23 cellular contexts compared by ENCODE assay signal in the genomic region with DNA sequence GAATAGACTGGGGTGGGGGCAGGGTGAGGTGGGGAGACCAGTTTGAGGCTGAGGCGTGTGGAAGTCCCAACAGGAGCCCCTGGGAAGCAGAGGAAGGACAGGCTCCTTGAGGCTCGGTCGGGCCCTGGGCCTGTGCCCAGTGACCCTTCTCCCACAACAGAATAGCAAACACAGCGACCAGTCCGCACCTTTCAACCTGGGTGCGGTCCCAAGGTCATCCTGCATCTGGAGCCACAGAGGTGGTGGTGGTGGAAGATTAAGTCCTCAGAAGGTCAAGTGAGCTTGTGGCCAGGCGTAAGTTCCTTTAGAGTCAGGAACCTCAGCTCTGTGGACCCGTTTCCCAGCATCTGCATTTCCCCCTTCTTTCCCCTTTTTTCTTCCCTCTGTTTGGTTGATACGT. TPM values are rescaled to one million over a fixed set of nuclear protein-coding genes. Genes with fewer than 3 reads are reported as not detected.
"Had no signal": no experiment of that assay in that cellular context is flagged by ENCODE, and none has a peak within 500 bp of the region (broad histone marks: within the 10 kb centered on the region; RNA-seq: fewer than 3 reads in every experiment).

No MANE protein-coding gene starts in this region.

- FAIRE-seq: HepG2, RCC 7860 had no signal

- ATAC-seq: HepG2 had no signal

- DNase-seq: IMR-90, Kasumi-1, MM.1S, NCI-H1092 treated with DMSO at 0.1 percent for 48 hours, NCI-H1436, NCI-H187, NCI-H2029, NCI-H2081 treated with DMSO at 0.1 percent for 48 hours, NCI-H2171, NCI-H226, NCI-H446, NCI-H510A, NCI-H524 treated with DMSO at 0.1 percent for 48 hours, NCI-H69, NCI-H774, Right ventricle myocardium superior, RPMI8226, SIG-M5 had no signal

- H3K4me3 ChIP-seq: SJSA1, SK-N-MC had no signal

- H3K9me3 ChIP-seq: SJSA1 had no signal

- H3K36me3 ChIP-seq: SJSA1 had no signal

- H3K4me1 ChIP-seq: SJSA1 had no signal

- H3K27ac ChIP-seq: KMS-11, SJSA1, SK-N-MC had no signal

RNA-seq across cellular contexts. Expression of gene ARAP3, which starts 26.0 kb away (rescaled TPM):
- total RNA-seq: HepG2 had no signal
